9 cellular contexts compared by ENCODE assay signal in the genomic region with DNA sequence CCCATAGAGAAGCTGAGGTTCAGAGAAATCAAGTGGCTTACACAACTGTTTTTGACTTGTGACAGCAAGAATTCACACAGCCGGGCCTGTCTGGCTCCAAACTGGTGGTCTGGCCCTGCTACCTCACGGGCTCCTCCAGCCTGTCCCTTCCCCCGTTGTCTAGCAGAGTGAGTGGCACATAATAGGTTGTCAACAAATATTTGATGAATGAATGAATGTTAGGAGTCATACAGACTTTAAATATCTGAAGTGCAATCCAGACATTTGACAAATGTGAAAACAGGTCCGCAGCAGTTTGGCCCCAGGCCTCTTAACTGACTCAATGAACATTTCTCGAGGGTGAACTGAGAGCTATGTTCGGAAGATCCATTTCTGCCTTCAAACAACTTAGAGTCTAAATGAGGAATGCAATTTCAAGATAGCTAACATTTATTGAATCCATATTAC. TPM values are rescaled to one million over a fixed set of nuclear protein-coding genes. Genes with fewer than 3 reads are reported as not detected.
A peak's percentile ranks its signal among the peaks of the same experiment; 100 is the strongest.
DNase-seq lines count a peak whose midpoint lies in the region; ATAC-seq and TF ChIP-seq lines count a peak whose summit lies in the region.
"Had no signal": no experiment of that assay in that cellular context is flagged by ENCODE, and none has a peak within 500 bp of the region (broad histone marks: within the 10 kb centered on the region; RNA-seq: fewer than 3 reads in every experiment).

No MANE protein-coding gene starts in this region.

- H3K27ac ChIP-seq in left ventricle myocardium inferior (replicated peaks), result peak overlapping the region; percentile 99
- no peak overlapping the region for H3K27ac ChIP-seq in mesodermal cell (ENCODE audit: low read depth, low read length, severe bottlenecking)
- peak overlapping the region in 3 of 4 donors; percentile 97 to 99 (median 99) for H3K27ac ChIP-seq in upper lobe of left lung

- H3K36me3 ChIP-seq in left ventricle myocardium inferior, result peaks cover 3% of the 10 kb centered on the region
- peaks cover 9% of the 10 kb centered on the region for H3K36me3 ChIP-seq in adipocyte (ENCODE audit: control insufficient read depth, insufficient read depth, low read length, severe bottlenecking)
- H3K36me3 ChIP-seq in mesodermal cell (ENCODE audit: control insufficient read depth, insufficient read depth, low read length), result peaks cover 14% of the 10 kb centered on the region
- H3K36me3 ChIP-seq in upper lobe of left lung, result peaks cover 0 to 7% (median 3%) of the 10 kb centered on the region in 4 donors

- no peak for TF ChIP-seq CTCF in left ventricle myocardium inferior (IDR thresholded peaks at IDR 0.05; ENCODE audit: borderline replicate concordance)
- no peak for TF ChIP-seq CTCF in upper lobe of left lung (IDR thresholded peaks at IDR 0.05)

- intact Hi-C loops in left ventricle myocardium inferior (cut with micrococcal nuclease), result loop anchor here (5.0 kb wide), 1 partner anchor 91 kb away; a partner anchor contains a TSS
- intact Hi-C loops in left ventricle myocardium superior (cut with micrococcal nuclease), result loop anchor here (10.0 kb wide), 1 partner anchor 313 kb away; a partner anchor contains a TSS

- no peak for ATAC-seq in left ventricle myocardium superior
- no peak for ATAC-seq in upper lobe of left lung (ENCODE audit: low FRiP score in 2 of 2)
- ATAC-seq in HG03108 (IDR thresholded peaks at IDR 0.05; ENCODE audit: unreplicated experiment), result no peak

- H3K4me1 ChIP-seq in left ventricle myocardium inferior, result peaks cover 43% of the 10 kb centered on the region
- peaks cover 33% of the 10 kb centered on the region for H3K4me1 ChIP-seq in adipocyte (ENCODE audit: control insufficient read depth, insufficient read depth, low read length)
- peaks cover 37% of the 10 kb centered on the region for H3K4me1 ChIP-seq in mesodermal cell (ENCODE audit: control insufficient read depth, insufficient read depth, low read length, poor library complexity, severe bottlenecking)
- H3K4me1 ChIP-seq in upper lobe of left lung, result peaks cover 27 to 36% (median 33%) of the 10 kb centered on the region in 4 donors

- H3K4me3 ChIP-seq in left ventricle myocardium inferior (peak overlapping the region; percentile 99), adipocyte (ENCODE audit: low read length) (peak overlapping the region; percentile 89), mesodermal cell (ENCODE audit: extremely low read depth, insufficient read depth, low read length, poor library complexity, severe bottlenecking) (peak overlapping the region; percentile 88), upper lobe of left lung (peak overlapping the region in 1 of 4 donors; percentile 93)

- H3K9ac ChIP-seq in adipocyte (ENCODE audit: low read length), result no peak overlapping the region

- 81 to 84% methylated on average over 4 to 6 of the region's 6 CpGs for WGBS in mesodermal cell (ENCODE audit: insufficient coverage in 2 of 2), 2 experiments
- WGBS in upper lobe of left lung, 2 donors, result 54 to 69% methylated on average over 6 of the region's 6 CpGs

- H3K27me3 ChIP-seq in left ventricle myocardium inferior (ENCODE audit: low read depth), result no peaks in the 10 kb centered on the region
- H3K27me3 ChIP-seq in adipocyte (replicated peaks; ENCODE audit: control insufficient read depth, insufficient read depth, low read length), result no peaks in the 10 kb centered on the region
- H3K27me3 ChIP-seq in upper lobe of left lung, result no peaks in the 10 kb centered on the region
- H3K27me3 ChIP-seq: body of pancreas had no signal

- no peak for DNase-seq in left ventricle myocardium inferior
- DNase-seq in left ventricle myocardium superior, result no peak
- DNase-seq in adipocyte (ENCODE audit: low read depth), result no peak
- DNase-seq in upper lobe of left lung, result no peak
- no peak for DNase-seq in NCI-H510A (lab: John Stamatoyannopoulos, UW)
- no peak for DNase-seq in GF-D8 (lab: John Stamatoyannopoulos, UW)

- no peaks in the 10 kb centered on the region for H3K9me3 ChIP-seq in left ventricle myocardium inferior (replicated peaks)
- no peaks in the 10 kb centered on the region for H3K9me3 ChIP-seq in adipocyte (ENCODE audit: control insufficient read depth, low read length)
- H3K9me3 ChIP-seq in mesodermal cell (ENCODE audit: control insufficient read depth, low read length), result no peaks in the 10 kb centered on the region
- no peaks in the 10 kb centered on the region for H3K9me3 ChIP-seq in upper lobe of left lung
- H3K9me3 ChIP-seq: body of pancreas had no signal

- no peak for TF ChIP-seq POLR2A in upper lobe of left lung (IDR thresholded peaks at IDR 0.05)

- TF ChIP-seq EP300 in upper lobe of left lung (IDR thresholded peaks at IDR 0.05), result no peak

RNA-seq across cellular contexts. Expression of a gene that starts 1.1 kb away (rescaled TPM):
- 129 TPM for total RNA-seq in left ventricle myocardium inferior
- total RNA-seq in left ventricle myocardium superior, result 96.0 TPM
- 367 TPM for polyA plus RNA-seq in mesodermal cell (2013, experiment 1 of 2)
- 306 TPM for polyA plus RNA-seq in mesodermal cell (2013, experiment 2 of 2)
- 100 to 1,000 TPM in 5 of 6 donors, 10 to 100 TPM in 1; 80.9 to 218 (median 132) TPM for total RNA-seq in upper lobe of left lung

RNA-seq across cellular contexts. Expression of a gene that starts 7.1 kb away (rescaled TPM):
- total RNA-seq in left ventricle myocardium inferior (5.4 TPM), left ventricle myocardium superior (7.2 TPM), upper lobe of left lung (under 1 TPM in 5 of 6 donors, not detected in 1; 0.55 to 0.91 (median 0.74) TPM)
- 4.6 TPM for polyA plus RNA-seq in mesodermal cell (2013, experiment 1 of 2)
- 4.2 TPM for polyA plus RNA-seq in mesodermal cell (2013, experiment 2 of 2)

RNA-seq across cellular contexts. Expression of a gene that starts 33.6 kb away (rescaled TPM):
- total RNA-seq in left ventricle myocardium inferior, result 12.7 TPM
- total RNA-seq in left ventricle myocardium superior, result 14.0 TPM
- polyA plus RNA-seq in mesodermal cell (2013, experiment 1 of 2), result 48.3 TPM
- polyA plus RNA-seq in mesodermal cell (2013, experiment 2 of 2), result 41.3 TPM
- total RNA-seq in upper lobe of left lung, result 100 to 1,000 TPM in 2 of 6 donors, 10 to 100 TPM in 4; 26.5 to 161 (median 56.0) TPM
